Comparison of ENCODE assay signal across 8 cellular contexts in genomic region chr1:40692429-40692905, GRCh38. TPM values are rescaled to one million over a fixed set of nuclear protein-coding genes. Genes with fewer than 3 reads are reported as not detected.
A peak's percentile ranks its signal among the peaks of the same experiment; 100 is the strongest.
DNase-seq lines count a peak whose midpoint lies in the region; ATAC-seq and TF ChIP-seq lines count a peak whose summit lies in the region.

No MANE protein-coding gene starts in this region.

- H3K27ac ChIP-seq in right atrium auricular region (peak overlapping the region; percentile 100), psoas muscle (peak overlapping the region; percentile 93)

- H3K36me3 Mint-ChIP-seq in activated CD8-positive, alpha-beta T cell treated with anti-CD3 and anti-CD28 coated beads for 36 hours (ENCODE audit: low read depth) = peaks cover 17% of the 10 kb centered on the region

- H3K27me3 ChIP-seq in right atrium auricular region (no peaks in the 10 kb centered on the region), psoas muscle (ENCODE audit: insufficient read depth in 3 of 3, low read length in 2 of 3) (no peaks in the 10 kb centered on the region)

- H3K4me3 ChIP-seq in right atrium auricular region = peak overlapping the region; percentile 86 to 91
- peak overlapping the region; percentile 68 for H3K4me3 ChIP-seq in psoas muscle

- H3K4me1 Mint-ChIP-seq in activated CD8-positive, alpha-beta T cell treated with anti-CD3 and anti-CD28 coated beads for 36 hours (ENCODE audit: low read depth) = peaks cover 57% of the 10 kb centered on the region

- POLR2A ChIA-PET in activated CD8-positive, alpha-beta T cell treated with anti-CD3 and anti-CD28 coated beads for 36 hours (lab: Charles Lee) = interaction anchor here (0.8 to 4.7 kb wide), 14 partner anchors 8 to 288 kb away, joined by 3 to 60 read pairs (median 6); partner anchors contain the start of gene RIMS3

- no peak for TF ChIP-seq CTCF in activated CD8-positive, alpha-beta T cell treated with anti-CD3 and anti-CD28 coated beads for 36 hours (IDR thresholded peaks at IDR 0.05)
- TF ChIP-seq CTCF in right atrium auricular region (IDR thresholded peaks at IDR 0.05) = no peak
- TF ChIP-seq CTCF in psoas muscle (IDR thresholded peaks at IDR 0.05) = no peak

- DNase-seq in DMS79 (lab: John Stamatoyannopoulos, UW) = peak; percentile 42
- no peak for DNase-seq in activated CD8-positive, alpha-beta T cell treated with anti-CD3 and anti-CD28 coated beads for 36 hours
- DNase-seq in right atrium auricular region (ENCODE audit: low spot score) = peak; percentile 59
- no peak for DNase-seq in psoas muscle
- DNase-seq in CD1c-positive myeloid dendritic cell (ENCODE audit: extremely low spot score) = no peak
- no peak for DNase-seq in activated effector memory CD4-positive, alpha-beta T cell treated with Interleukin-2 at 50 U/mL for 16 hours

- CTCF ChIA-PET in activated CD8-positive, alpha-beta T cell treated with anti-CD3 and anti-CD28 coated beads for 36 hours (lab: Charles Lee) = interaction anchor here (1.0 to 3.6 kb wide), 11 partner anchors 9 to 157 kb away, joined by 3 to 23 read pairs (median 5); no protein-coding TSS in a partner anchor

- peak overlapping the region; percentile 93 for H3K27ac Mint-ChIP-seq in activated CD8-positive, alpha-beta T cell treated with anti-CD3 and anti-CD28 coated beads for 36 hours

- no peaks in the 10 kb centered on the region for H3K9me3 Mint-ChIP-seq in activated CD8-positive, alpha-beta T cell treated with anti-CD3 and anti-CD28 coated beads for 36 hours

- ATAC-seq in HG03196 (IDR thresholded peaks at IDR 0.05; ENCODE audit: unreplicated experiment) (peak; percentile 12), psoas muscle (peak in 2 of 4 donors; percentile 4 to 6), HG03025 (IDR thresholded peaks at IDR 0.05; ENCODE audit: low FRiP score, unreplicated experiment) (no peak)
- no peak for ATAC-seq in activated CD8-positive, alpha-beta T cell treated with anti-CD3 and anti-CD28 coated beads for 36 hours

- peaks cover 0 to 38% of the 10 kb centered on the region in 2 donors for H3K4me1 ChIP-seq in right atrium auricular region
- peaks cover 23% of the 10 kb centered on the region for H3K4me1 ChIP-seq in psoas muscle

- no peaks in the 10 kb centered on the region for H3K36me3 ChIP-seq in right atrium auricular region
- no peaks in the 10 kb centered on the region for H3K36me3 ChIP-seq in psoas muscle (ENCODE audit: insufficient read depth in 1 of 2, low read depth in 1 of 2)

- WGBS in psoas muscle, 3 donors = 1 to 4% (median 3%) methylated on average over 9 of the region's 9 CpGs

- H3K27me3 Mint-ChIP-seq in activated CD8-positive, alpha-beta T cell treated with anti-CD3 and anti-CD28 coated beads for 36 hours = no peaks in the 10 kb centered on the region

- no peaks in the 10 kb centered on the region for H3K9me3 ChIP-seq in right atrium auricular region
- H3K9me3 ChIP-seq in psoas muscle = no peaks in the 10 kb centered on the region

- intact Hi-C loops in activated CD8-positive, alpha-beta T cell treated with anti-CD3 and anti-CD28 coated beads for 36 hours (cut with micrococcal nuclease) = no loop called here
- intact Hi-C loops in psoas muscle (cut with DNase I) = loop anchor here in 1 of 2 donors (2.0 kb wide), 1 partner anchor 16 kb away; no protein-coding TSS in a partner anchor

- peak overlapping the region; percentile 87 for H3K4me3 Mint-ChIP-seq in activated CD8-positive, alpha-beta T cell treated with anti-CD3 and anti-CD28 coated beads for 36 hours

RNA-seq across cellular contexts. Expression of gene NFYC, which starts 1.0 kb away (rescaled TPM):
- 10 to 100 TPM; 45.6 to 53.8 TPM for total RNA-seq in activated CD8-positive, alpha-beta T cell treated with anti-CD3 and anti-CD28 coated beads for 36 hours
- 10 to 100 TPM; 57.0 to 75.1 TPM for total RNA-seq in right atrium auricular region
- 10 to 100 TPM; 45.8 to 67.8 (median 61.1) TPM for total RNA-seq in psoas muscle
- polyA plus RNA-seq in psoas muscle = 10 to 100 TPM; 52.0 to 69.0 (median 58.6) TPM

RNA-seq across cellular contexts. Expression of gene RIMS3, which starts 27.0 kb away (rescaled TPM):
- 1 to 10 TPM; 3.0 to 3.9 TPM for total RNA-seq in activated CD8-positive, alpha-beta T cell treated with anti-CD3 and anti-CD28 coated beads for 36 hours
- 1 to 10 TPM; 1.4 to 5.5 TPM for total RNA-seq in right atrium auricular region
- under 1 TPM; 0.15 to 0.42 (median 0.35) TPM for total RNA-seq in psoas muscle
- under 1 TPM; 0.07 to 0.31 (median 0.16) TPM for polyA plus RNA-seq in psoas muscle

Comparison
In these comparisons a context has a peak if more than half of its experiments do, and no peak if none do; other contexts are left out.
1. DNase-seq: peak in DMS79 (single experiment) and right atrium auricular region (single experiment); none in activated CD8-positive, alpha-beta T cell treated with anti-CD3 and anti-CD28 coated beads for 36 hours (single experiment), psoas muscle (0 of 2), CD1c-positive myeloid dendritic cell (single experiment) and activated effector memory CD4-positive, alpha-beta T cell treated with Interleukin-2 at 50 U/mL for 16 hours (single experiment).